ENCODE assay signal across 18 cellular contexts in the genomic region with DNA sequence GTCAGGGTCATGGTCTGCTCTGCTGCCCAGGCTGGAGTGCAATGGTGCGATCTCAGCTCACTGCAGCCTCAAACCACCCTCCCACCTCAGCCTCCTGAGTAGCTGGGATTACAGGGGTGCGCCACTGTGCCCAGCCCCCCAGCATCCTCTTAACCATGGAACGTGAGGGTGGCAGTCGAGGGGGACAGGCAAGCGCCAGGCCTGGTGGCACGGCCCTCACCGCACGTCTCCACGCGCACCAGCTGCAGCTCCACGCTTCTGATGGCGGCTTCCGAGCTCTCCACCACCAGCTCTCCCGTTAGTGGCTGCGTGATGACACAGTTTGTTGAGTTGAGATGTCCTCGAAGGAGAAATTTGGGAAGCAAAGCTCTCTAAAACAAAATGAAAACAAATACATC. TPM values are rescaled to one million over a fixed set of nuclear protein-coding genes. Genes with fewer than 3 reads are reported as not detected.
DNase-seq lines count a peak whose midpoint lies in the region; ATAC-seq and TF ChIP-seq lines count a peak whose summit lies in the region.
"Had no signal": no experiment of that assay in that cellular context is flagged by ENCODE, and none has a peak within 500 bp of the region (broad histone marks: within the 10 kb centered on the region; RNA-seq: fewer than 3 reads in every experiment).

No MANE protein-coding gene starts in this region.

- no peak for DNase-seq in activated CD4-positive, alpha-beta T cell treated with anti-CD3 and anti-CD28 coated beads, Interleukin-2, amount 10 ng/mL, durations not matched to agents 24 days and 14 days
- no peak for DNase-seq in activated CD4-positive, alpha-beta T cell treated with anti-CD3 and anti-CD28 coated beads, Interleukin-2, amount 50 U/mL, for 4 hours
- DNase-seq in CD4-positive, alpha-beta T cell, result no peak
- DNase-seq in activated T-helper 2 cell treated with anti-CD3 and anti-CD28 coated beads, Interferon-gamma antibody, Interleukin-2, Interleukin-4, amounts not matched to agents 10 μg/mL and 5 μg/mL and 100 μg/mL, durations not matched to agents 14 hours and 24 hours and 36 hours (ENCODE audit: low spot score), result no peak
- DNase-seq in naive thymus-derived CD4-positive, alpha-beta T cell, result no peak
- DNase-seq in NCI-H1092 treated with DMSO at 0.1 percent for 48 hours (lab: John Stamatoyannopoulos, UW), result no peak
- no peak for DNase-seq in chondrocyte (ENCODE audit: low spot score)
- DNase-seq in NCI-H524 treated with DMSO at 0.1 percent for 48 hours (lab: John Stamatoyannopoulos, UW), result no peak
- DNase-seq: DMS153, GDM1, GM23248, MM.1S, NCI-H1105, NCI-H2081, NCI-H2171 treated with DMSO at 0.1 percent for 48 hours, NCI-H446 had no signal

- POLR2A ChIA-PET in CD4-positive, alpha-beta T cell (lab: Charles Lee), result no interaction called here
- POLR2A ChIA-PET in naive thymus-derived CD4-positive, alpha-beta T cell (lab: Charles Lee), result no interaction called here

- peak overlapping the region; percentile 41 for H3K27ac Mint-ChIP-seq in activated CD4-positive, alpha-beta T cell treated with anti-CD3 and anti-CD28 coated beads, Interleukin-2, amount 10 ng/mL, durations not matched to agents 24 days and 14 days
- H3K27ac Mint-ChIP-seq in CD4-positive, alpha-beta T cell, result peak overlapping the region; percentile 42
- H3K27ac Mint-ChIP-seq in activated T-helper 2 cell treated with anti-CD3 and anti-CD28 coated beads, Interferon-gamma antibody, Interleukin-2, Interleukin-4, amounts not matched to agents 10 μg/mL and 5 μg/mL and 100 μg/mL, durations not matched to agents 14 hours and 24 hours and 36 hours, result peak overlapping the region; percentile 57
- peak overlapping the region in 7 of 9 donors; percentile 14 to 79 (median 43) for H3K27ac Mint-ChIP-seq in naive thymus-derived CD4-positive, alpha-beta T cell
- H3K27ac Mint-ChIP-seq in chondrocyte (ENCODE audit: unreplicated experiment), result no peak overlapping the region
- H3K27ac Mint-ChIP-seq: B cell had no signal

- H3K36me3 Mint-ChIP-seq in activated CD4-positive, alpha-beta T cell treated with anti-CD3 and anti-CD28 coated beads, Interleukin-2, amount 10 ng/mL, durations not matched to agents 24 days and 14 days (ENCODE audit: low read depth), result peaks cover 63% of the 10 kb centered on the region
- peaks cover 92% of the 10 kb centered on the region for H3K36me3 Mint-ChIP-seq in CD4-positive, alpha-beta T cell (ENCODE audit: low read depth)
- peaks cover 80% of the 10 kb centered on the region for H3K36me3 Mint-ChIP-seq in activated T-helper 2 cell treated with anti-CD3 and anti-CD28 coated beads, Interferon-gamma antibody, Interleukin-2, Interleukin-4, amounts not matched to agents 10 μg/mL and 5 μg/mL and 100 μg/mL, durations not matched to agents 14 hours and 24 hours and 36 hours (ENCODE audit: low read depth)
- peaks cover 11 to 53% (median 35%) of the 10 kb centered on the region in 5 donors for H3K36me3 Mint-ChIP-seq in naive thymus-derived CD4-positive, alpha-beta T cell
- peaks cover 49% of the 10 kb centered on the region for H3K36me3 Mint-ChIP-seq in chondrocyte (ENCODE audit: low read depth)

- H3K36me3 ChIP-seq in naive thymus-derived CD4-positive, alpha-beta T cell (ENCODE audit: control insufficient read depth in 2 of 3, insufficient read depth in 3 of 3, low read length in 3 of 3), result peaks cover 0 to 76% (median 30%) of the 10 kb centered on the region in 3 experiments

- peaks cover 34% of the 10 kb centered on the region for H3K4me1 Mint-ChIP-seq in activated CD4-positive, alpha-beta T cell treated with anti-CD3 and anti-CD28 coated beads, Interleukin-2, amount 10 ng/mL, durations not matched to agents 24 days and 14 days
- H3K4me1 Mint-ChIP-seq in CD4-positive, alpha-beta T cell (ENCODE audit: low read depth), result peaks cover 35% of the 10 kb centered on the region
- H3K4me1 Mint-ChIP-seq in activated T-helper 2 cell treated with anti-CD3 and anti-CD28 coated beads, Interferon-gamma antibody, Interleukin-2, Interleukin-4, amounts not matched to agents 10 μg/mL and 5 μg/mL and 100 μg/mL, durations not matched to agents 14 hours and 24 hours and 36 hours (ENCODE audit: low read depth), result peaks cover 30% of the 10 kb centered on the region
- peaks cover 11 to 51% (median 32%) of the 10 kb centered on the region in 7 donors for H3K4me1 Mint-ChIP-seq in naive thymus-derived CD4-positive, alpha-beta T cell
- no peaks in the 10 kb centered on the region for H3K4me1 Mint-ChIP-seq in chondrocyte (ENCODE audit: low read depth)

- H3K4me1 ChIP-seq in naive thymus-derived CD4-positive, alpha-beta T cell (ENCODE audit: control insufficient read depth in 2 of 2, insufficient read depth in 2 of 2, low read length in 2 of 2), result peaks cover 11 to 23% of the 10 kb centered on the region in 2 donors
- H3K4me1 ChIP-seq: HAP-1 had no signal

- no peak overlapping the region for H3K27ac ChIP-seq in CD4-positive, alpha-beta T cell (ENCODE audit: low read depth, low read length)
- no peak overlapping the region for H3K27ac ChIP-seq in naive thymus-derived CD4-positive, alpha-beta T cell (ENCODE audit: low read depth, low read length)
- H3K27ac ChIP-seq: GM23248 had no signal

- CTCF ChIA-PET in CD4-positive, alpha-beta T cell (lab: Charles Lee), result no interaction called here
- CTCF ChIA-PET in naive thymus-derived CD4-positive, alpha-beta T cell (lab: Charles Lee), result no interaction called here

- no peak for ATAC-seq in CD4-positive, alpha-beta T cell (ENCODE audit: poor library complexity)
- no peak for ATAC-seq in naive thymus-derived CD4-positive, alpha-beta T cell

- no peaks in the 10 kb centered on the region for H3K9me3 ChIP-seq in CD4-positive, alpha-beta T cell (ENCODE audit: control insufficient read depth, low read length)
- no peaks in the 10 kb centered on the region for H3K9me3 ChIP-seq in naive thymus-derived CD4-positive, alpha-beta T cell (ENCODE audit: control insufficient read depth in 2 of 3, low read length in 3 of 3)
- H3K9me3 ChIP-seq: HAP-1 had no signal

- intact Hi-C loops in activated CD4-positive, alpha-beta T cell treated with anti-CD3 and anti-CD28 coated beads, Interleukin-2, amount 10 ng/mL, durations not matched to agents 24 days and 14 days (cut with micrococcal nuclease), result loop anchor here (10.0 kb wide), 1 partner anchor 153 kb away; a partner anchor contains a TSS
- intact Hi-C loops in CD4-positive, alpha-beta T cell (cut with DNase I, micrococcal nuclease), result loop anchor here in 1 of 2 experiments (10.0 kb wide), 1 partner anchor 207 kb away; no protein-coding TSS in a partner anchor
- intact Hi-C loops in activated T-helper 2 cell treated with anti-CD3 and anti-CD28 coated beads, Interferon-gamma antibody, Interleukin-2, Interleukin-4, amounts not matched to agents 10 μg/mL and 5 μg/mL and 100 μg/mL, durations not matched to agents 14 hours and 24 hours and 36 hours (cut with micrococcal nuclease), result loop anchor here (10.0 kb wide), 1 partner anchor 263 kb away; a partner anchor contains a TSS
- intact Hi-C loops in naive thymus-derived CD4-positive, alpha-beta T cell (cut with micrococcal nuclease), result no loop called here

- H3K27me3 Mint-ChIP-seq in activated CD4-positive, alpha-beta T cell treated with anti-CD3 and anti-CD28 coated beads, Interleukin-2, amount 10 ng/mL, durations not matched to agents 24 days and 14 days, result no peaks in the 10 kb centered on the region
- no peaks in the 10 kb centered on the region for H3K27me3 Mint-ChIP-seq in CD4-positive, alpha-beta T cell
- H3K27me3 Mint-ChIP-seq in activated T-helper 2 cell treated with anti-CD3 and anti-CD28 coated beads, Interferon-gamma antibody, Interleukin-2, Interleukin-4, amounts not matched to agents 10 μg/mL and 5 μg/mL and 100 μg/mL, durations not matched to agents 14 hours and 24 hours and 36 hours (ENCODE audit: low read depth), result no peaks in the 10 kb centered on the region
- no peaks in the 10 kb centered on the region for H3K27me3 Mint-ChIP-seq in naive thymus-derived CD4-positive, alpha-beta T cell
- no peaks in the 10 kb centered on the region for H3K27me3 Mint-ChIP-seq in chondrocyte (ENCODE audit: low read depth)
- H3K27me3 Mint-ChIP-seq: B cell had no signal

- no peak for TF ChIP-seq CTCF in CD4-positive, alpha-beta T cell (IDR thresholded peaks at IDR 0.05)
- TF ChIP-seq CTCF in chondrocyte (IDR thresholded peaks at IDR 0.05), result no peak

- H3K4me3 ChIP-seq in naive thymus-derived CD4-positive, alpha-beta T cell (ENCODE audit: low read length), result no peak overlapping the region
- H3K4me3 ChIP-seq: GM23248, HAP-1 had no signal

- no peaks in the 10 kb centered on the region for H3K27me3 ChIP-seq in CD4-positive, alpha-beta T cell (ENCODE audit: control insufficient read depth, insufficient read depth, low read length)
- H3K27me3 ChIP-seq in naive thymus-derived CD4-positive, alpha-beta T cell (ENCODE audit: control insufficient read depth in 2 of 2, insufficient read depth in 2 of 2, low read length in 2 of 2), result no peaks in the 10 kb centered on the region

- no peaks in the 10 kb centered on the region for H3K9me3 Mint-ChIP-seq in activated CD4-positive, alpha-beta T cell treated with anti-CD3 and anti-CD28 coated beads, Interleukin-2, amount 10 ng/mL, durations not matched to agents 24 days and 14 days
- no peaks in the 10 kb centered on the region for H3K9me3 Mint-ChIP-seq in CD4-positive, alpha-beta T cell
- H3K9me3 Mint-ChIP-seq in activated T-helper 2 cell treated with anti-CD3 and anti-CD28 coated beads, Interferon-gamma antibody, Interleukin-2, Interleukin-4, amounts not matched to agents 10 μg/mL and 5 μg/mL and 100 μg/mL, durations not matched to agents 14 hours and 24 hours and 36 hours, result no peaks in the 10 kb centered on the region
- no peaks in the 10 kb centered on the region for H3K9me3 Mint-ChIP-seq in naive thymus-derived CD4-positive, alpha-beta T cell
- H3K9me3 Mint-ChIP-seq in chondrocyte (ENCODE audit: low read depth), result no peaks in the 10 kb centered on the region

- H3K4me3 Mint-ChIP-seq in activated CD4-positive, alpha-beta T cell treated with anti-CD3 and anti-CD28 coated beads, Interleukin-2, amount 10 ng/mL, durations not matched to agents 24 days and 14 days, result no peak overlapping the region
- no peak overlapping the region for H3K4me3 Mint-ChIP-seq in CD4-positive, alpha-beta T cell
- no peak overlapping the region for H3K4me3 Mint-ChIP-seq in activated T-helper 2 cell treated with anti-CD3 and anti-CD28 coated beads, Interferon-gamma antibody, Interleukin-2, Interleukin-4, amounts not matched to agents 10 μg/mL and 5 μg/mL and 100 μg/mL, durations not matched to agents 14 hours and 24 hours and 36 hours (ENCODE audit: low read depth)
- H3K4me3 Mint-ChIP-seq in naive thymus-derived CD4-positive, alpha-beta T cell, result no peak overlapping the region
- H3K4me3 Mint-ChIP-seq in chondrocyte (ENCODE audit: unreplicated experiment), result no peak overlapping the region
- H3K4me3 Mint-ChIP-seq: B cell had no signal

RNA-seq across cellular contexts. Expression of a gene that starts 39.1 kb away (rescaled TPM):
- total RNA-seq in activated CD4-positive, alpha-beta T cell treated with anti-CD3 and anti-CD28 coated beads, Interleukin-2, amount 10 ng/mL, durations not matched to agents 24 days and 14 days, result 52.8 and 60.0 TPM in 2 replicates
- total RNA-seq in CD4-positive, alpha-beta T cell, result 10 to 100 TPM; 31.8 to 36.0 TPM
- 58.0 and 59.4 TPM in 2 replicates for total RNA-seq in activated T-helper 2 cell treated with anti-CD3 and anti-CD28 coated beads, Interferon-gamma antibody, Interleukin-2, Interleukin-4, amounts not matched to agents 10 μg/mL and 5 μg/mL and 100 μg/mL, durations not matched to agents 14 hours and 24 hours and 36 hours
- total RNA-seq in naive thymus-derived CD4-positive, alpha-beta T cell, result 10 to 100 TPM; 46.8 to 83.5 (median 77.7) TPM
- 10 to 100 TPM; 60.1 to 78.5 TPM for polyA plus RNA-seq in naive thymus-derived CD4-positive, alpha-beta T cell
- total RNA-seq in chondrocyte, result 39.2 to 52.8 TPM (median 44.3 TPM) in 3 replicates

Comparison
In these comparisons a context has a peak if more than half of its experiments do, and no peak if none do; other contexts are left out.
1. intact Hi-C loops: an anchor here in activated CD4-positive, alpha-beta T cell treated with anti-CD3 and anti-CD28 coated beads, Interleukin-2, amount 10 ng/mL, durations not matched to agents 24 days and 14 days (10.0 kb wide) and activated T-helper 2 cell treated with anti-CD3 and anti-CD28 coated beads, Interferon-gamma antibody, Interleukin-2, Interleukin-4, amounts not matched to agents 10 μg/mL and 5 μg/mL and 100 μg/mL, durations not matched to agents 14 hours and 24 hours and 36 hours (10.0 kb wide); none called in naive thymus-derived CD4-positive, alpha-beta T cell.